Comparison of ENCODE assay signal across 1 cellular context in genomic region chr12:116532986-116533342, GRCh38.
TF ChIP-seq lines count a peak whose summit lies in the region.

No MANE protein-coding gene starts in this region.

TF ChIP-seq in K562, 482 proteins besides CTCF, POLR2A, EP300 and RAD21 (continued from another document):
- TF ChIP-seq, protein P1, sequence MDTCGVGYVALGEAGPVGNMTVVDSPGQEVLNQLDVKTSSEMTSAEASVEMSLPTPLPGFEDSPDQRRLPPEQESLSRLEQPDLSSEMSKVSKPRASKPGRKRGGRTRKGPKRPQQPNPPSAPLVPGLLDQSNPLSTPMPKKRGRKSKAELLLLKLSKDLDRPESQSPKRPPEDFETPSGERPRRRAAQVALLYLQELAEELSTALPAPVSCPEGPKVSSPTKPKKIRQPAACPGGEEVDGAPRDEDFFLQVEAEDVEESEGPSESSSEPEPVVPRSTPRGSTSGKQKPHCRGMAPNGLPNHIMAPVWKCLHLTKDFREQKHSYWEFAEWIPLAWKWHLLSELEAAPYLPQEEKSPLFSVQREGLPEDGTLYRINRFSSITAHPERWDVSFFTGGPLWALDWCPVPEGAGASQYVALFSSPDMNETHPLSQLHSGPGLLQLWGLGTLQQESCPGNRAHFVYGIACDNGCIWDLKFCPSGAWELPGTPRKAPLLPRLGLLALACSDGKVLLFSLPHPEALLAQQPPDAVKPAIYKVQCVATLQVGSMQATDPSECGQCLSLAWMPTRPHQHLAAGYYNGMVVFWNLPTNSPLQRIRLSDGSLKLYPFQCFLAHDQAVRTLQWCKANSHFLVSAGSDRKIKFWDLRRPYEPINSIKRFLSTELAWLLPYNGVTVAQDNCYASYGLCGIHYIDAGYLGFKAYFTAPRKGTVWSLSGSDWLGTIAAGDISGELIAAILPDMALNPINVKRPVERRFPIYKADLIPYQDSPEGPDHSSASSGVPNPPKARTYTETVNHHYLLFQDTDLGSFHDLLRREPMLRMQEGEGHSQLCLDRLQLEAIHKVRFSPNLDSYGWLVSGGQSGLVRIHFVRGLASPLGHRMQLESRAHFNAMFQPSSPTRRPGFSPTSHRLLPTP (IDR thresholded peaks at IDR 0.05; ENCODE audit: borderline replicate concordance, extremely low read depth, insufficient read length): no peak
- TF ChIP-seq SRSF1 (IDR thresholded peaks at IDR 0.05; ENCODE audit: low read depth, low read length) (no peak), ZFP91 (CRISPR knock-in tag; IDR thresholded peaks at IDR 0.05) (no peak), MAZ (CRISPR knock-in tag; conservative IDR thresholded peaks at IDR 0.05 in 1 of 2, IDR thresholded peaks at IDR 0.05 in 1 of 2) (0 out of 4 replicates have a peak, but pooled peaks of 1 of the 2 experiments have one; percentile 49), JUND (IDR thresholded peaks at IDR 0.05; ENCODE audit: borderline replicate concordance, low read depth, low read length) (peak; percentile 29; the same call in 1 of the 2 replicates), JUND (tag; IDR thresholded peaks at IDR 0.05; ENCODE audit: borderline replicate concordance, low read depth, low read length) (no peak; the same call in 2 of the 3 replicates), ZNF217 (CRISPR knock-in tag; IDR thresholded peaks at IDR 0.05) (no peak), L3MBTL2 (IDR thresholded peaks at IDR 0.05) (0 out of 2 replicates have a peak, but pooled peaks have one; percentile 29), POLR2H (tag; IDR thresholded peaks at IDR 0.05; ENCODE audit: low read depth) (no peak), PTRF (tag; IDR thresholded peaks at IDR 0.05) (no peak), EP400 (IDR thresholded peaks at IDR 0.05) (0 out of 2 replicates have a peak, but pooled peaks have one; percentile 6), SMAD1 (IDR thresholded peaks at IDR 0.05; ENCODE audit: low read depth, low read length, partially characterized antibody) (no peak), ZNF696 (CRISPR knock-in tag; conservative IDR thresholded peaks at IDR 0.05) (no peak), U2AF2 (optimal IDR thresholded peaks at IDR 0.05; ENCODE audit: low read depth, low read length) (no peak)
- TF ChIP-seq, protein P2, sequence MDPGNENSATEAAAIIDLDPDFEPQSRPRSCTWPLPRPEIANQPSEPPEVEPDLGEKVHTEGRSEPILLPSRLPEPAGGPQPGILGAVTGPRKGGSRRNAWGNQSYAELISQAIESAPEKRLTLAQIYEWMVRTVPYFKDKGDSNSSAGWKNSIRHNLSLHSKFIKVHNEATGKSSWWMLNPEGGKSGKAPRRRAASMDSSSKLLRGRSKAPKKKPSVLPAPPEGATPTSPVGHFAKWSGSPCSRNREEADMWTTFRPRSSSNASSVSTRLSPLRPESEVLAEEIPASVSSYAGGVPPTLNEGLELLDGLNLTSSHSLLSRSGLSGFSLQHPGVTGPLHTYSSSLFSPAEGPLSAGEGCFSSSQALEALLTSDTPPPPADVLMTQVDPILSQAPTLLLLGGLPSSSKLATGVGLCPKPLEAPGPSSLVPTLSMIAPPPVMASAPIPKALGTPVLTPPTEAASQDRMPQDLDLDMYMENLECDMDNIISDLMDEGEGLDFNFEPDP (CRISPR knock-in tag; IDR thresholded peaks at IDR 0.05): no peak
- TF ChIP-seq, protein P3, sequence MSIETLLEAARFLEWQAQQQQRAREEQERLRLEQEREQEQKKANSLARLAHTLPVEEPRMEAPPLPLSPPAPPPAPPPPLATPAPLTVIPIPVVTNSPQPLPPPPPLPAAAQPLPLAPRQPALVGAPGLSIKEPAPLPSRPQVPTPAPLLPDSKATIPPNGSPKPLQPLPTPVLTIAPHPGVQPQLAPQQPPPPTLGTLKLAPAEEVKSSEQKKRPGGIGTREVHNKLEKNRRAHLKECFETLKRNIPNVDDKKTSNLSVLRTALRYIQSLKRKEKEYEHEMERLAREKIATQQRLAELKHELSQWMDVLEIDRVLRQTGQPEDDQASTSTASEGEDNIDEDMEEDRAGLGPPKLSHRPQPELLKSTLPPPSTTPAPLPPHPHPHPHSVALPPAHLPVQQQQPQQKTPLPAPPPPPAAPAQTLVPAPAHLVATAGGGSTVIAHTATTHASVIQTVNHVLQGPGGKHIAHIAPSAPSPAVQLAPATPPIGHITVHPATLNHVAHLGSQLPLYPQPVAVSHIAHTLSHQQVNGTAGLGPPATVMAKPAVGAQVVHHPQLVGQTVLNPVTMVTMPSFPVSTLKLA (conservative IDR thresholded peaks at IDR 0.05): peak in 1 of 2 experiments; percentile 54; a peak in 2 of 4 replicates
- TF ChIP-seq, protein P4, sequence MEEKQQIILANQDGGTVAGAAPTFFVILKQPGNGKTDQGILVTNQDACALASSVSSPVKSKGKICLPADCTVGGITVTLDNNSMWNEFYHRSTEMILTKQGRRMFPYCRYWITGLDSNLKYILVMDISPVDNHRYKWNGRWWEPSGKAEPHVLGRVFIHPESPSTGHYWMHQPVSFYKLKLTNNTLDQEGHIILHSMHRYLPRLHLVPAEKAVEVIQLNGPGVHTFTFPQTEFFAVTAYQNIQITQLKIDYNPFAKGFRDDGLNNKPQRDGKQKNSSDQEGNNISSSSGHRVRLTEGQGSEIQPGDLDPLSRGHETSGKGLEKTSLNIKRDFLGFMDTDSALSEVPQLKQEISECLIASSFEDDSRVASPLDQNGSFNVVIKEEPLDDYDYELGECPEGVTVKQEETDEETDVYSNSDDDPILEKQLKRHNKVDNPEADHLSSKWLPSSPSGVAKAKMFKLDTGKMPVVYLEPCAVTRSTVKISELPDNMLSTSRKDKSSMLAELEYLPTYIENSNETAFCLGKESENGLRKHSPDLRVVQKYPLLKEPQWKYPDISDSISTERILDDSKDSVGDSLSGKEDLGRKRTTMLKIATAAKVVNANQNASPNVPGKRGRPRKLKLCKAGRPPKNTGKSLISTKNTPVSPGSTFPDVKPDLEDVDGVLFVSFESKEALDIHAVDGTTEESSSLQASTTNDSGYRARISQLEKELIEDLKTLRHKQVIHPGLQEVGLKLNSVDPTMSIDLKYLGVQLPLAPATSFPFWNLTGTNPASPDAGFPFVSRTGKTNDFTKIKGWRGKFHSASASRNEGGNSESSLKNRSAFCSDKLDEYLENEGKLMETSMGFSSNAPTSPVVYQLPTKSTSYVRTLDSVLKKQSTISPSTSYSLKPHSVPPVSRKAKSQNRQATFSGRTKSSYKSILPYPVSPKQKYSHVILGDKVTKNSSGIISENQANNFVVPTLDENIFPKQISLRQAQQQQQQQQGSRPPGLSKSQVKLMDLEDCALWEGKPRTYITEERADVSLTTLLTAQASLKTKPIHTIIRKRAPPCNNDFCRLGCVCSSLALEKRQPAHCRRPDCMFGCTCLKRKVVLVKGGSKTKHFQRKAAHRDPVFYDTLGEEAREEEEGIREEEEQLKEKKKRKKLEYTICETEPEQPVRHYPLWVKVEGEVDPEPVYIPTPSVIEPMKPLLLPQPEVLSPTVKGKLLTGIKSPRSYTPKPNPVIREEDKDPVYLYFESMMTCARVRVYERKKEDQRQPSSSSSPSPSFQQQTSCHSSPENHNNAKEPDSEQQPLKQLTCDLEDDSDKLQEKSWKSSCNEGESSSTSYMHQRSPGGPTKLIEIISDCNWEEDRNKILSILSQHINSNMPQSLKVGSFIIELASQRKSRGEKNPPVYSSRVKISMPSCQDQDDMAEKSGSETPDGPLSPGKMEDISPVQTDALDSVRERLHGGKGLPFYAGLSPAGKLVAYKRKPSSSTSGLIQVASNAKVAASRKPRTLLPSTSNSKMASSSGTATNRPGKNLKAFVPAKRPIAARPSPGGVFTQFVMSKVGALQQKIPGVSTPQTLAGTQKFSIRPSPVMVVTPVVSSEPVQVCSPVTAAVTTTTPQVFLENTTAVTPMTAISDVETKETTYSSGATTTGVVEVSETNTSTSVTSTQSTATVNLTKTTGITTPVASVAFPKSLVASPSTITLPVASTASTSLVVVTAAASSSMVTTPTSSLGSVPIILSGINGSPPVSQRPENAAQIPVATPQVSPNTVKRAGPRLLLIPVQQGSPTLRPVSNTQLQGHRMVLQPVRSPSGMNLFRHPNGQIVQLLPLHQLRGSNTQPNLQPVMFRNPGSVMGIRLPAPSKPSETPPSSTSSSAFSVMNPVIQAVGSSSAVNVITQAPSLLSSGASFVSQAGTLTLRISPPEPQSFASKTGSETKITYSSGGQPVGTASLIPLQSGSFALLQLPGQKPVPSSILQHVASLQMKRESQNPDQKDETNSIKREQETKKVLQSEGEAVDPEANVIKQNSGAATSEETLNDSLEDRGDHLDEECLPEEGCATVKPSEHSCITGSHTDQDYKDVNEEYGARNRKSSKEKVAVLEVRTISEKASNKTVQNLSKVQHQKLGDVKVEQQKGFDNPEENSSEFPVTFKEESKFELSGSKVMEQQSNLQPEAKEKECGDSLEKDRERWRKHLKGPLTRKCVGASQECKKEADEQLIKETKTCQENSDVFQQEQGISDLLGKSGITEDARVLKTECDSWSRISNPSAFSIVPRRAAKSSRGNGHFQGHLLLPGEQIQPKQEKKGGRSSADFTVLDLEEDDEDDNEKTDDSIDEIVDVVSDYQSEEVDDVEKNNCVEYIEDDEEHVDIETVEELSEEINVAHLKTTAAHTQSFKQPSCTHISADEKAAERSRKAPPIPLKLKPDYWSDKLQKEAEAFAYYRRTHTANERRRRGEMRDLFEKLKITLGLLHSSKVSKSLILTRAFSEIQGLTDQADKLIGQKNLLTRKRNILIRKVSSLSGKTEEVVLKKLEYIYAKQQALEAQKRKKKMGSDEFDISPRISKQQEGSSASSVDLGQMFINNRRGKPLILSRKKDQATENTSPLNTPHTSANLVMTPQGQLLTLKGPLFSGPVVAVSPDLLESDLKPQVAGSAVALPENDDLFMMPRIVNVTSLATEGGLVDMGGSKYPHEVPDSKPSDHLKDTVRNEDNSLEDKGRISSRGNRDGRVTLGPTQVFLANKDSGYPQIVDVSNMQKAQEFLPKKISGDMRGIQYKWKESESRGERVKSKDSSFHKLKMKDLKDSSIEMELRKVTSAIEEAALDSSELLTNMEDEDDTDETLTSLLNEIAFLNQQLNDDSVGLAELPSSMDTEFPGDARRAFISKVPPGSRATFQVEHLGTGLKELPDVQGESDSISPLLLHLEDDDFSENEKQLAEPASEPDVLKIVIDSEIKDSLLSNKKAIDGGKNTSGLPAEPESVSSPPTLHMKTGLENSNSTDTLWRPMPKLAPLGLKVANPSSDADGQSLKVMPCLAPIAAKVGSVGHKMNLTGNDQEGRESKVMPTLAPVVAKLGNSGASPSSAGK (IDR thresholded peaks at IDR 0.05): peak; percentile 51; the same call in 1 of the 2 replicates
- TF ChIP-seq, protein P5, sequence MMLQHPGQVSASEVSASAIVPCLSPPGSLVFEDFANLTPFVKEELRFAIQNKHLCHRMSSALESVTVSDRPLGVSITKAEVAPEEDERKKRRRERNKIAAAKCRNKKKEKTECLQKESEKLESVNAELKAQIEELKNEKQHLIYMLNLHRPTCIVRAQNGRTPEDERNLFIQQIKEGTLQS (IDR thresholded peaks at IDR 0.05): peak; percentile 51; the same call in 1 of the 2 replicates
- TF ChIP-seq, protein P5 (CRISPR knock-in tag; conservative IDR thresholded peaks at IDR 0.05): no peak
- TF ChIP-seq, protein P6, sequence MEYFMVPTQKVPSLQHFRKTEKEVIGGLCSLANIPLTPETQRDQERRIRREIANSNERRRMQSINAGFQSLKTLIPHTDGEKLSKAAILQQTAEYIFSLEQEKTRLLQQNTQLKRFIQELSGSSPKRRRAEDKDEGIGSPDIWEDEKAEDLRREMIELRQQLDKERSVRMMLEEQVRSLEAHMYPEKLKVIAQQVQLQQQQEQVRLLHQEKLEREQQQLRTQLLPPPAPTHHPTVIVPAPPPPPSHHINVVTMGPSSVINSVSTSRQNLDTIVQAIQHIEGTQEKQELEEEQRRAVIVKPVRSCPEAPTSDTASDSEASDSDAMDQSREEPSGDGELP (CRISPR knock-in tag; IDR thresholded peaks at IDR 0.05; ENCODE audit: borderline replicate concordance): no peak
